21 cellular contexts compared by ENCODE assay signal in the genomic region with DNA sequence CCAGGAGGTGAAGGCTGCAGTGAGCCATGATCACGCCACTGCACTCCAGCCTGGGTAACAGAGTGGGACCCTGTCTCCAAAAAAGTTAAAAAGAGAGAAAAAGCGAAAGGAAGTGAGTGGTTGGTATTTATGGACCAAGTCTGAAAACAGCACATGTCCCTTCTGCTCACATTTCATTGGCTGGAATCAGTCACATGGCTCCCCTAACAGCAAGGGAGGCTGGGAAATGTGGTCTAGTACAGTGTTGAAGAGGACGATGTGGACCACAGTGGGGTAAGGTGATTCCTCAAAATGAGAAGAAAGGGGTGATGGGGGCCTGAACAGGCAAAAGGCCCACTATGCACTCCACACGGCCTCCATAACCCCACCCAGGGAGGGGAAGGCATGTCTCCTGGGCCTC. TPM values are rescaled to one million over a fixed set of nuclear protein-coding genes. Genes with fewer than 3 reads are reported as not detected.
DNase-seq lines count a peak whose midpoint lies in the region; ATAC-seq, FAIRE-seq and TF ChIP-seq lines count a peak whose summit lies in the region.
"Had no signal": no experiment of that assay in that cellular context is flagged by ENCODE, and none has a peak within 500 bp of the region (broad histone marks: within the 10 kb centered on the region; RNA-seq: fewer than 3 reads in every experiment).

No MANE protein-coding gene starts in this region.

- H3K4me3 ChIP-seq in Karpas-422 (ENCODE audit: low read length) (no peak overlapping the region), upper lobe of left lung (no peak overlapping the region), body of pancreas (no peak overlapping the region)
- H3K4me3 ChIP-seq: HAP-1 had no signal

- peaks cover 6% of the 10 kb centered on the region for H3K36me3 Mint-ChIP-seq in endothelial cell (ENCODE audit: low read depth, unreplicated experiment)

- TF ChIP-seq CTCF in endothelial cell (IDR thresholded peaks at IDR 0.05; ENCODE audit: unreplicated experiment) (no peak), upper lobe of left lung (IDR thresholded peaks at IDR 0.05) (no peak), body of pancreas (IDR thresholded peaks at IDR 0.05) (no peak), D721Med (IDR thresholded peaks at IDR 0.05; ENCODE audit: insufficient read depth, missing control alignments) (no peak)

- no peak for TF ChIP-seq EP300 in upper lobe of left lung (IDR thresholded peaks at IDR 0.05)

- H3K9me3 ChIP-seq in Karpas-422 (ENCODE audit: low read length), result no peaks in the 10 kb centered on the region
- H3K9me3 ChIP-seq in upper lobe of left lung, result no peaks in the 10 kb centered on the region
- H3K9me3 ChIP-seq in body of pancreas, result no peaks in the 10 kb centered on the region
- H3K9me3 ChIP-seq: BE2C, Caco-2, HAP-1 had no signal

- H3K9me3 Mint-ChIP-seq in endothelial cell (ENCODE audit: unreplicated experiment), result no peaks in the 10 kb centered on the region
- H3K9me3 Mint-ChIP-seq: CD4-positive, alpha-beta T cell had no signal

- H3K4me3 Mint-ChIP-seq in endothelial cell (ENCODE audit: unreplicated experiment), result peak overlapping the region; percentile 21
- H3K4me3 Mint-ChIP-seq: CD4-positive, alpha-beta T cell; IgD-negative memory B cell had no signal

- TF ChIP-seq POLR2A in upper lobe of left lung (IDR thresholded peaks at IDR 0.05) (no peak), body of pancreas (IDR thresholded peaks at IDR 0.05) (no peak)

- no peak overlapping the region for H2AFZ ChIP-seq in Karpas-422 (ENCODE audit: low read length)

- peak; percentile 8 for DNase-seq in Right ventricle myocardium superior
- DNase-seq in Right ventricle myocardium inferior (ENCODE audit: missing footprints), result no peak
- DNase-seq in Karpas-422, result peak; percentile 59
- DNase-seq in endothelial cell (ENCODE audit: low spot score), result no peak
- DNase-seq in upper lobe of left lung, result no peak
- no peak for DNase-seq in body of pancreas
- no peak for DNase-seq in D721Med (ENCODE audit: insufficient read length, low spot score)
- DNase-seq: 8988T; BE2C; Caco-2; CD4-positive, alpha-beta T cell; DMS153; GDM1; NCI-H1105; NCI-H2081; NCI-H510A treated with DMSO at 0.1 percent for 48 hours; NCI-H82 had no signal

- no peak for ATAC-seq in Right ventricle myocardium superior (ENCODE audit: poor library complexity)
- no peak for ATAC-seq in Right ventricle myocardium inferior
- no peak for ATAC-seq in upper lobe of left lung (ENCODE audit: low FRiP score in 2 of 2)
- no peak for ATAC-seq in HG02973 (IDR thresholded peaks at IDR 0.05; ENCODE audit: unreplicated experiment)
- no peak for ATAC-seq in body of pancreas
- ATAC-seq: Panc1 had no signal

- H3K9ac ChIP-seq in Karpas-422 (ENCODE audit: low read length), result no peak overlapping the region

- H3K79me2 ChIP-seq in Karpas-422 (ENCODE audit: low read length), result no peaks in the 10 kb centered on the region

- H3K4me1 ChIP-seq in Karpas-422 (ENCODE audit: low read length) (no peaks in the 10 kb centered on the region), upper lobe of left lung (peaks cover 10 to 32% (median 22%) of the 10 kb centered on the region in 4 donors), body of pancreas (no peaks in the 10 kb centered on the region)
- H3K4me1 ChIP-seq: HAP-1 had no signal

- H4K20me1 ChIP-seq in Karpas-422 (ENCODE audit: insufficient read depth, low read depth, low read length), result no peaks in the 10 kb centered on the region

- no peak overlapping the region for H3K27ac ChIP-seq in Karpas-422 (ENCODE audit: low read length)
- peak overlapping the region in 3 of 4 donors; percentile 4 to 70 (median 32) for H3K27ac ChIP-seq in upper lobe of left lung
- H3K27ac ChIP-seq in body of pancreas, result no peak overlapping the region

- H3K4me1 Mint-ChIP-seq in endothelial cell (ENCODE audit: unreplicated experiment), result peaks cover 64% of the 10 kb centered on the region
- H3K4me1 Mint-ChIP-seq: IgD-negative memory B cell had no signal

- H3K36me3 ChIP-seq in Karpas-422 (ENCODE audit: insufficient read depth, low read length), result no peaks in the 10 kb centered on the region
- no peaks in the 10 kb centered on the region for H3K36me3 ChIP-seq in upper lobe of left lung
- H3K36me3 ChIP-seq in body of pancreas (replicated peaks in 1 of 2; ENCODE audit: insufficient read depth in 1 of 2, low read depth in 2 of 2), result no peaks in the 10 kb centered on the region
- H3K36me3 ChIP-seq: BE2C, HAP-1 had no signal

- intact Hi-C loops in Right ventricle myocardium superior (cut with DNase I) (loop anchor here (5.0 kb wide), 1 partner anchor 34 kb away; a partner anchor contains a TSS), Right ventricle myocardium inferior (cut with DNase I) (no loop called here), body of pancreas (cut with DNase I) (no loop called here)

- H3K27me3 Mint-ChIP-seq in endothelial cell (ENCODE audit: unreplicated experiment), result peaks cover 12% of the 10 kb centered on the region
- H3K27me3 Mint-ChIP-seq: CD4-positive, alpha-beta T cell had no signal

- H3K27ac Mint-ChIP-seq in endothelial cell (ENCODE audit: unreplicated experiment), result no peak overlapping the region
- H3K27ac Mint-ChIP-seq: CD4-positive, alpha-beta T cell had no signal

- H3K9me2 ChIP-seq in Karpas-422 (replicated peaks; ENCODE audit: insufficient read depth, low read length), result no peaks in the 10 kb centered on the region

- no peak overlapping the region for H3K4me2 ChIP-seq in Karpas-422 (ENCODE audit: low read depth, low read length, poor library complexity, severe bottlenecking)

- no peak for FAIRE-seq in D721Med (lab: Jason Lieb, UNC)

- H3K27me3 ChIP-seq in Karpas-422 (ENCODE audit: low read length), result no peaks in the 10 kb centered on the region
- no peaks in the 10 kb centered on the region for H3K27me3 ChIP-seq in upper lobe of left lung
- no peaks in the 10 kb centered on the region for H3K27me3 ChIP-seq in body of pancreas
- H3K27me3 ChIP-seq: BE2C had no signal

- WGBS in upper lobe of left lung, 2 donors, result 89 to 93% methylated on average over 4 of the region's 4 CpGs
- 84 to 86% methylated on average over 4 of the region's 4 CpGs for WGBS in body of pancreas, 2 donors

RNA-seq across cellular contexts. Expression of a gene that starts 32.5 kb away (rescaled TPM):
- total RNA-seq in Right ventricle myocardium superior (256 TPM), Right ventricle myocardium inferior (250 TPM), endothelial cell (ENCODE audit: unreplicated experiment) (736 TPM), upper lobe of left lung (100 to 1,000 TPM in 1 of 6 donors, 10 to 100 TPM in 5; 26.1 to 104 (median 47.3) TPM), body of pancreas (10 to 100 TPM; 35.5 to 50.1 TPM)
- 23.5 and 27.9 TPM in 2 replicates for total RNA-seq in Karpas-422 (2014; rRNA removed; shearing (Covaris generic); ENCODE audit: low replicate concordance)

RNA-seq across cellular contexts. Expression of a gene that starts 58.8 kb away (rescaled TPM):
- total RNA-seq in Right ventricle myocardium superior, result 43.4 TPM
- total RNA-seq in Right ventricle myocardium inferior, result 48.2 TPM
- 11.1 and 18.5 TPM in 2 replicates for total RNA-seq in Karpas-422 (2014; rRNA removed; shearing (Covaris generic); ENCODE audit: low replicate concordance)
- 35.4 TPM for total RNA-seq in endothelial cell (ENCODE audit: unreplicated experiment)
- total RNA-seq in upper lobe of left lung, result 100 to 1,000 TPM in 3 of 6 donors, 10 to 100 TPM in 3; 51.3 to 154 (median 99.7) TPM
- 100 to 1,000 TPM; 127 to 198 TPM for total RNA-seq in body of pancreas

Comparison
In these comparisons a context has a peak if more than half of its experiments do, and no peak if none do; other contexts are left out.
1. DNase-seq: peak in Right ventricle myocardium superior (single experiment) and Karpas-422 (single experiment); none in Right ventricle myocardium inferior (single experiment), endothelial cell (single experiment), upper lobe of left lung (0 of 2), body of pancreas (0 of 4) and D721Med (single experiment).
2. H3K27ac ChIP-seq: peak in upper lobe of left lung (3 of 4); none in Karpas-422 (single experiment) and body of pancreas (0 of 4).